22 cellular contexts compared by ENCODE assay signal in the genomic region with DNA sequence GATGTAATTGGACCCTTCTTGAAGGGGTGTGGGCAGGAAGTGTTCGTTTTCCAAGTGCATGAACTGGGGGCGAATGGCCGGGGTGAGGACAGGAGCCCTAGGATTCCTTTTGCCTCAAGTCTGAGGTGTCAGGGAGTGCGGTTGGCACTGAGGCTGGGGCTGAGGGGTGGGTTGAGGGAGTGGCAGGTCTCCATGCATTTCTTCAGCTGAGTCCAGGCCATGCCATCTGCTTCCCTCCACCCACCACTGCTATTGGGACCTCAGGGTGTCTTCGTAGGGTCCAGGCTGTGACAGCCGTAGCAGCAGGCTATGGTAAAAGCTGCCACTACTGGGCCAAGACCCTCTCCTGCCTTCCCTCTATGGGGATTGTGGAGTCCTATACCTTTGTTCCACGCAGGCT.
"Had no signal": no experiment of that assay in that cellular context is flagged by ENCODE, and none has a peak within 500 bp of the region (broad histone marks: within the 10 kb centered on the region; RNA-seq: fewer than 3 reads in every experiment).

No MANE protein-coding gene starts in this region.

- H3K36me3 ChIP-seq: esophagus squamous epithelium, gastrocnemius medialis, heart right ventricle, left lung, lower lobe of right lung had no signal

- H3K27ac Mint-ChIP-seq: endodermal cell, mesothelial cell of epicardium had no signal

- H3K4me3 Mint-ChIP-seq: endodermal cell, mesothelial cell of epicardium had no signal

- H3K9me3 Mint-ChIP-seq: endodermal cell, mesothelial cell of epicardium had no signal

- DNase-seq: dermis blood vessel endothelial cell; dorsolateral prefrontal cortex; effector CD4-positive, alpha-beta T cell; effector memory CD4-positive, alpha-beta T cell; endodermal cell; esophagus squamous epithelium; foreskin fibroblast; foreskin melanocyte; gastrocnemius medialis; glutamatergic neuron; heart right ventricle; hippocampal formation; left cardiac atrium; left lung; left ventricle myocardium superior; lower lobe of right lung; mesenchymal stem cell; mucosa of descending colon had no signal

- H3K27ac ChIP-seq: coronary artery, dorsolateral prefrontal cortex, epithelial cell of prostate, esophagus squamous epithelium, gastrocnemius medialis, heart right ventricle, left lung, lower lobe of right lung had no signal

- H3K9me3 ChIP-seq: esophagus squamous epithelium, gastrocnemius medialis, heart right ventricle, left lung, lower lobe of right lung, mucosa of descending colon had no signal

- H3K4me3 ChIP-seq: coronary artery, dorsolateral prefrontal cortex, esophagus squamous epithelium, gastrocnemius medialis, heart right ventricle, left lung, lower lobe of right lung, mucosa of descending colon had no signal

- H3K27me3 ChIP-seq: dorsolateral prefrontal cortex, esophagus squamous epithelium, gastrocnemius medialis, heart right ventricle, left lung had no signal

- ATAC-seq: esophagus mucosa, gastrocnemius medialis, left cardiac atrium, left lung, left ventricle myocardium superior, lower lobe of right lung, mucosa of descending colon had no signal

- H3K36me3 Mint-ChIP-seq: mesothelial cell of epicardium had no signal
